27 cellular contexts compared by ENCODE assay signal in the genomic region with DNA sequence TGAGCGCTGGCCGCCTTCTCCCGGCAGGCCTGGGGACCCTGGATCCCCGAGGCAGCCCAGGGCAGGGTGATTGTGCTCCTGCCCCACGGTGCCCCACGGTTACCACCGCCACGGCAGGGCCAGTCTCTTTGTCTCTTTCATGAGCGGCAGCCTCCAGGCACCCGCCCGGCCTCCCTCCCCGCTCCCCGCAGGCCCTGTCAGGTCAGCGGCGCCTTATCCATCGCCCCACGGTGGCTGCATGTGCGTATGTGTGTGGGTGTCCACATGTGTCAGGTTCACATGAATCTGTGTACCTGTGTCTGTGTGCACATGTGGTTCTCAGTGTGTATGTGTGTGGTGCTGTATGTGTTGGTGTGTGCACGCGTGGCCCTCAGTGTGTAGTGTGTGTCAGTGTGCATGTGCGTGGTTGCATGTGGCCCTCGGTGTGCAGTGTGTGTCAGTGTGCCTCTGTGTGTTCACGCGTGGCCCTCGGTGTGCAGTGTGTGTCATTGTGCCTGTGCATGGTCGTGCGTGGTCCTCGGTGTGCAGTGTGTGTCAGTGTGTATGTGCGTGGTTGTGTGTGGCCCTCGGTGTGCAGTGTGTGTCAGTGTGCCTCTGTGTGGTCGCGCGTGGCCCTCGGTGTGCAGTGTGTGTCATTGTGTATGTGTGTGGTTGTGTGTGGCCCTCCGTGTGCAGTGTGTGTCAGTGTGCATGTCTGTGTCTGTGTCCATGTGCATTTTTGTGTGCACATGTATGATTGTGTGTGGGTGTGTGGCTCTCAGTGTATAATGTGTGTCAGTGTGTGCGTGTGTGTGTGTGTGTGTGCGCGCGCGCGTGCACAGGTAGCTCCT.
DNase-seq lines count a peak whose midpoint lies in the region; ATAC-seq and TF ChIP-seq lines count a peak whose summit lies in the region.
"Had no signal": no experiment of that assay in that cellular context is flagged by ENCODE, and none has a peak within 500 bp of the region (broad histone marks: within the 10 kb centered on the region; RNA-seq: fewer than 3 reads in every experiment).

No MANE protein-coding gene starts in this region.

- H3K9ac ChIP-seq in SK-N-SH = no peak overlapping the region

- peaks cover 12% of the 10 kb centered on the region; the same call in 1 of the 2 replicates for H3K79me2 ChIP-seq in SK-N-SH (ENCODE audit: insufficient read depth)

- H3K27me3 Mint-ChIP-seq in nephron (ENCODE audit: low read depth) = peaks cover 15% of the 10 kb centered on the region
- H3K27me3 Mint-ChIP-seq: activated CD4-positive, alpha-beta T cell treated with anti-CD3 and anti-CD28 coated beads, Interleukin-2, amount 10 ng/mL, durations not matched to agents 24 days and 14 days had no signal

- no peaks in the 10 kb centered on the region for H3K27me3 ChIP-seq in SK-N-SH (ENCODE audit: insufficient read depth)
- H3K27me3 ChIP-seq in ascending aorta = no peaks in the 10 kb centered on the region
- H3K27me3 ChIP-seq in tibial nerve = no peaks in the 10 kb centered on the region
- H3K27me3 ChIP-seq in right atrium auricular region = no peaks in the 10 kb centered on the region
- H3K27me3 ChIP-seq: dorsolateral prefrontal cortex had no signal

- TF ChIP-seq POLR2A in tibial nerve (IDR thresholded peaks at IDR 0.05) = no peak

- H3K4me2 ChIP-seq in SK-N-SH = no peak overlapping the region

- H3K4me3 Mint-ChIP-seq in nephron = no peak overlapping the region
- H3K4me3 Mint-ChIP-seq: activated CD4-positive, alpha-beta T cell treated with anti-CD3 and anti-CD28 coated beads, Interleukin-2, amount 10 ng/mL, durations not matched to agents 24 days and 14 days; activated T-cell treated with anti-CD3 and anti-CD28 coated beads, Interleukin-2, amount 50 U/mL, for 24 hours; mesothelial cell of epicardium; T-cell had no signal

- CTCF ChIA-PET in SK-N-SH (lab: Yijun Ruan, JAX) = interaction anchor here (1.4 to 15.0 kb wide), 3 partner anchors 20 to 77 kb away, joined by 4 to 144 read pairs (median 37); no protein-coding TSS in a partner anchor

- H3K27ac ChIP-seq in SK-N-SH (ENCODE audit: low read depth in 2 of 2, low read length in 1 of 2) (peak overlapping the region in 1 of 2 experiments; percentile 70; a peak in 1 of 4 replicates), ascending aorta (peak overlapping the region; percentile 76 to 88), tibial nerve (peak overlapping the region in 3 of 4 donors; percentile 17 to 89 (median 86)), right atrium auricular region (no peak overlapping the region)
- H3K27ac ChIP-seq: C4-2B, WERI-Rb-1 had no signal

- TF ChIP-seq EP300 in SK-N-SH (IDR thresholded peaks at IDR 0.05; ENCODE audit: borderline replicate concordance in 1 of 2, low read depth in 1 of 2, low read length in 1 of 2) (no peak), tibial nerve (IDR thresholded peaks at IDR 0.05) (no peak)

- no peak for ATAC-seq in SK-N-SH treated with all-trans-retinoic acid at 6 μM for 48 hours
- no peak for ATAC-seq in GM18502 (IDR thresholded peaks at IDR 0.05; ENCODE audit: poor library complexity, unreplicated experiment)
- no peak for ATAC-seq in HG03159 (IDR thresholded peaks at IDR 0.05; ENCODE audit: unreplicated experiment)
- ATAC-seq: left ventricle myocardium superior, sciatic nerve, T-cell had no signal

- H3K4me1 Mint-ChIP-seq in nephron = peaks cover 42% of the 10 kb centered on the region
- H3K4me1 Mint-ChIP-seq: T-cell had no signal

- H3K9me2 ChIP-seq in SK-N-SH = no peaks in the 10 kb centered on the region

- peaks cover 25 to 95% of the 10 kb centered on the region in 2 experiments for H3K4me1 ChIP-seq in SK-N-SH (ENCODE audit: control insufficient read depth in 1 of 2, insufficient read depth in 2 of 2, low read depth in 1 of 2, low read length in 1 of 2)
- H3K4me1 ChIP-seq in ascending aorta = peaks cover 29 to 65% of the 10 kb centered on the region in 2 donors
- H3K4me1 ChIP-seq in tibial nerve = peaks cover 0 to 100% (median 54%) of the 10 kb centered on the region in 4 donors
- H3K4me1 ChIP-seq in right atrium auricular region = peaks cover 0 to 60% of the 10 kb centered on the region in 2 donors

- peaks cover 6% of the 10 kb centered on the region for H3F3A ChIP-seq in SK-N-SH (replicated peaks; ENCODE audit: insufficient read depth)

- H3K9me3 Mint-ChIP-seq in nephron = no peaks in the 10 kb centered on the region
- H3K9me3 Mint-ChIP-seq: activated CD4-positive, alpha-beta T cell treated with anti-CD3 and anti-CD28 coated beads, Interleukin-2, amount 10 ng/mL, durations not matched to agents 24 days and 14 days; activated T-cell treated with anti-CD3 and anti-CD28 coated beads, Interleukin-2, amount 50 U/mL, for 24 hours; mesothelial cell of epicardium; T-cell had no signal

- TF ChIP-seq RAD21 in SK-N-SH (IDR thresholded peaks at IDR 0.05; ENCODE audit: low read length) = no peak

- H3K36me3 ChIP-seq in SK-N-SH (replicated peaks in 1 of 2; ENCODE audit: control insufficient read depth in 1 of 2, insufficient read depth in 2 of 2, low read length in 1 of 2) (no peaks in the 10 kb centered on the region), ascending aorta (no peaks in the 10 kb centered on the region), tibial nerve (no peaks in the 10 kb centered on the region), right atrium auricular region (no peaks in the 10 kb centered on the region)
- H3K36me3 ChIP-seq: WERI-Rb-1 had no signal

- intact Hi-C loops in ascending aorta (cut with DNase I) = loop anchor here (5.0 kb wide), 2 partner anchors 183 to 252 kb away; no protein-coding TSS in a partner anchor

- no peak overlapping the region for H2AFZ ChIP-seq in SK-N-SH (ENCODE audit: low read depth)

- TF ChIP-seq CTCF in SK-N-SH (IDR thresholded peaks at IDR 0.05) (no peak), ascending aorta (IDR thresholded peaks at IDR 0.05) (no peak), nephron (IDR thresholded peaks at IDR 0.05; ENCODE audit: unreplicated experiment in 3 of 3) (no peak), tibial nerve (IDR thresholded peaks at IDR 0.05) (no peak), right atrium auricular region (IDR thresholded peaks at IDR 0.05) (no peak)

- peak overlapping the region in 2 of 3 experiments; percentile 66 to 79 for H3K27ac Mint-ChIP-seq in nephron
- H3K27ac Mint-ChIP-seq: activated CD4-positive, alpha-beta T cell treated with anti-CD3 and anti-CD28 coated beads, Interleukin-2, amount 10 ng/mL, durations not matched to agents 24 days and 14 days; mesothelial cell of epicardium; progenitor cell of endocrine pancreas; T-cell had no signal

- DNase-seq in SK-N-SH = no peak
- DNase-seq in ascending aorta (ENCODE audit: low spot score in 2 of 2) = no peak
- no peak for DNase-seq in tibial nerve (ENCODE audit: low spot score in 2 of 2)
- DNase-seq in right atrium auricular region (ENCODE audit: low spot score) = no peak
- DNase-seq: 8988T; activated CD4-positive, alpha-beta T cell treated with anti-CD3 and anti-CD28 coated beads, Interleukin-2, amount 10 ng/mL, durations not matched to agents 24 days and 14 days; activated T-cell treated with anti-CD3 and anti-CD28 coated beads, Interleukin-2, amount 50 U/mL, for 24 hours; Calu3; foreskin melanocyte; left ventricle myocardium superior; MV-4-11; NCI-H146; NCI-H2107; NCI-H345; NCI-H82; stimulated activated CD4-positive, alpha-beta T cell treated with anti-CD3 and anti-CD28 coated beads, Interleukin-4, amount 100 ng/mL, for 24 hours; T-cell; WERI-Rb-1 had no signal

- 88% methylated on average over 40 of the region's 41 CpGs for WGBS in SK-N-SH (ENCODE audit: low lambda C conversion rate)
- WGBS in tibial nerve, 2 donors = 76 to 89% methylated on average over 31 to 41 of the region's 41 CpGs

- H3K4me3 ChIP-seq in SK-N-SH (ENCODE audit: low read depth in 2 of 2, low read length in 1 of 2) (no peak overlapping the region), ascending aorta (no peak overlapping the region), tibial nerve (no peak overlapping the region), right atrium auricular region (no peak overlapping the region)
- H3K4me3 ChIP-seq: dorsolateral prefrontal cortex had no signal

- no peaks in the 10 kb centered on the region for H3K9me3 ChIP-seq in SK-N-SH
- H3K9me3 ChIP-seq in ascending aorta = no peaks in the 10 kb centered on the region
- H3K9me3 ChIP-seq in tibial nerve = no peaks in the 10 kb centered on the region
- H3K9me3 ChIP-seq in right atrium auricular region = no peaks in the 10 kb centered on the region

- peaks cover 2% of the 10 kb centered on the region; the same call in 1 of the 2 replicates for H4K20me1 ChIP-seq in SK-N-SH (ENCODE audit: insufficient read depth)

- H3K36me3 Mint-ChIP-seq in nephron (ENCODE audit: low read depth) = no peaks in the 10 kb centered on the region
- H3K36me3 Mint-ChIP-seq: mesothelial cell of epicardium, T-cell had no signal

- POLR2A ChIA-PET in SK-N-SH (lab: Yijun Ruan, JAX) = interaction anchor here (1.8 kb wide), 1 partner anchor 8 kb away, joined by 5 read pairs; no protein-coding TSS in a partner anchor

TF ChIP-seq in SK-N-SH, 30 proteins besides CTCF, POLR2A, EP300 and RAD21:
- 0 out of 2 replicates have a peak, but pooled peaks have one; percentile 46 for TF ChIP-seq FOXJ3 (CRISPR knock-in tag; IDR thresholded peaks at IDR 0.05)
- TF ChIP-seq SIN3A (IDR thresholded peaks at IDR 0.05; ENCODE audit: borderline replicate concordance, low read depth, low read length) = no peak

TF ChIP-seq in SK-N-SH treated with all-trans-retinoic acid at 6 μM for 48 hours, 23 proteins besides CTCF, POLR2A, EP300 and RAD21 (continues in another document):
- TF ChIP-seq CSDC2 (CRISPR knock-in tag; IDR thresholded peaks at IDR 0.05) (no peak), POU6F1 (CRISPR knock-in tag; IDR thresholded peaks at IDR 0.05; ENCODE audit: borderline replicate concordance, low read depth) (no peak), ZC3H10 (CRISPR knock-in tag; IDR thresholded peaks at IDR 0.05) (no peak)

Comparison
In these comparisons a context has a peak if more than half of its experiments do, and no peak if none do; other contexts are left out.
1. H3K27ac ChIP-seq: peak in ascending aorta (2 of 2) and tibial nerve (3 of 4); none in right atrium auricular region (0 of 2).